Comparison of ENCODE assay signal across 21 cellular contexts in genomic region chr1:206463137-206463536, GRCh38. TPM values are rescaled to one million over a fixed set of nuclear protein-coding genes. Genes with fewer than 3 reads are reported as not detected.
DNase-seq lines count a peak whose midpoint lies in the region; ATAC-seq, FAIRE-seq and TF ChIP-seq lines count a peak whose summit lies in the region.
"Had no signal": no experiment of that assay in that cellular context is flagged by ENCODE, and none has a peak within 500 bp of the region (broad histone marks: within the 10 kb centered on the region; RNA-seq: fewer than 3 reads in every experiment).

No MANE protein-coding gene starts in this region.

- H3K36me3 ChIP-seq in keratinocyte (ENCODE audit: control insufficient read depth in 2 of 2, extremely low read depth in 1 of 2, insufficient read depth in 2 of 2, low read length in 2 of 2): peaks cover 9 to 13% of the 10 kb centered on the region in 2 experiments
- H3K36me3 ChIP-seq in vagina: peaks cover 0 to 7% of the 10 kb centered on the region in 2 donors

- H2AFZ ChIP-seq in keratinocyte (ENCODE audit: control insufficient read depth, low read length): no peak overlapping the region
- H2AFZ ChIP-seq: parathyroid adenoma had no signal

- no peak overlapping the region for H3K27ac ChIP-seq in CD4-positive, alpha-beta T cell (ENCODE audit: low read depth, low read length)
- H3K27ac ChIP-seq in keratinocyte (ENCODE audit: control insufficient read depth, insufficient read depth, low read length) (no peak overlapping the region), vagina (no peak overlapping the region)
- H3K27ac ChIP-seq: ascending aorta, BLaER1, coronary artery, gastroesophageal sphincter, parathyroid adenoma, RWPE1, upper lobe of right lung, WERI-Rb-1 had no signal

- no peak overlapping the region for H3K9ac ChIP-seq in keratinocyte (ENCODE audit: control insufficient read depth, extremely low read depth, insufficient read depth, low read length)
- H3K9ac ChIP-seq: BLaER1, parathyroid adenoma had no signal

- intact Hi-C loops in activated CD4-positive, alpha-beta T cell treated with anti-CD3 and anti-CD28 coated beads for 36 hours (cut with DNase I, micrococcal nuclease): loop anchor here in 1 of 2 experiments (1.0 kb wide), 1 partner anchor 16 kb away; no protein-coding TSS in a partner anchor
- intact Hi-C loops in CD4-positive, alpha-beta T cell (cut with DNase I, micrococcal nuclease): loop anchor here in 1 of 2 experiments (2.0 kb wide), 1 partner anchor 82 kb away; no protein-coding TSS in a partner anchor
- intact Hi-C loops in vagina (cut with DNase I): no loop called here

- no peaks in the 10 kb centered on the region for H3K9me1 ChIP-seq in keratinocyte (ENCODE audit: control insufficient read depth, extremely low read depth, insufficient read depth, low read length)

- CTCF ChIA-PET in activated CD4-positive, alpha-beta T cell treated with anti-CD3 and anti-CD28 coated beads for 36 hours (lab: Charles Lee): interaction anchor here (1.0 to 6.3 kb wide), 7 partner anchors 9 to 164 kb away, joined by 3 to 55 read pairs (median 5); no protein-coding TSS in a partner anchor
- CTCF ChIA-PET in CD4-positive, alpha-beta T cell (lab: Charles Lee): interaction anchor here (2.5 kb wide), 1 partner anchor 16 kb away, joined by 22 read pairs; no protein-coding TSS in a partner anchor

- H3K9me3 ChIP-seq in CD4-positive, alpha-beta T cell (ENCODE audit: control insufficient read depth, low read length): no peaks in the 10 kb centered on the region
- H3K9me3 ChIP-seq in keratinocyte (ENCODE audit: control insufficient read depth, low read depth, low read length): no peaks in the 10 kb centered on the region
- no peaks in the 10 kb centered on the region for H3K9me3 ChIP-seq in vagina
- H3K9me3 ChIP-seq: ascending aorta, BLaER1, gastroesophageal sphincter, upper lobe of right lung had no signal

- peak overlapping the region; percentile 57 for H3K27ac Mint-ChIP-seq in activated CD4-positive, alpha-beta T cell treated with anti-CD3 and anti-CD28 coated beads for 36 hours
- peak overlapping the region; percentile 14 for H3K27ac Mint-ChIP-seq in CD4-positive, alpha-beta T cell
- H3K27ac Mint-ChIP-seq in activated T-helper 17 cell treated with anti-CD3 and anti-CD28 coated beads, Interleukin-2, amount 50 U/mL, for 72 hours: peak overlapping the region; percentile 70

- H3K27me3 ChIP-seq in CD4-positive, alpha-beta T cell (ENCODE audit: control insufficient read depth, insufficient read depth, low read length): no peaks in the 10 kb centered on the region
- H3K27me3 ChIP-seq in keratinocyte (ENCODE audit: control insufficient read depth, extremely low read depth, insufficient read depth, low read length): no peaks in the 10 kb centered on the region
- no peaks in the 10 kb centered on the region for H3K27me3 ChIP-seq in vagina
- H3K27me3 ChIP-seq: ascending aorta, BLaER1, upper lobe of right lung had no signal

- no peak for TF ChIP-seq POLR2A in vagina (IDR thresholded peaks at IDR 0.05)

- peaks cover 60% of the 10 kb centered on the region for H3K4me1 Mint-ChIP-seq in activated CD4-positive, alpha-beta T cell treated with anti-CD3 and anti-CD28 coated beads for 36 hours
- H3K4me1 Mint-ChIP-seq in CD4-positive, alpha-beta T cell (ENCODE audit: low read depth): peaks cover 30% of the 10 kb centered on the region
- H3K4me1 Mint-ChIP-seq in activated T-helper 17 cell treated with anti-CD3 and anti-CD28 coated beads, Interleukin-2, amount 50 U/mL, for 72 hours: peaks cover 39% of the 10 kb centered on the region

- POLR2A ChIA-PET in activated CD4-positive, alpha-beta T cell treated with anti-CD3 and anti-CD28 coated beads for 36 hours (lab: Charles Lee): no interaction called here
- POLR2A ChIA-PET in CD4-positive, alpha-beta T cell (lab: Charles Lee): interaction anchor here (1.0 kb wide), 1 partner anchor 16 kb away, joined by 6 read pairs; no protein-coding TSS in a partner anchor

- peak; percentile 71 for ATAC-seq in activated CD4-positive, alpha-beta T cell treated with anti-CD3 and anti-CD28 coated beads for 36 hours
- no peak for ATAC-seq in CD4-positive, alpha-beta T cell (ENCODE audit: poor library complexity)
- peak; percentile 77 for ATAC-seq in activated T-helper 17 cell treated with anti-CD3 and anti-CD28 coated beads, Interleukin-2, amount 50 U/mL, for 72 hours (replicated peaks)
- ATAC-seq: gastroesophageal sphincter, left ventricle myocardium superior, upper lobe of right lung had no signal

- no peaks in the 10 kb centered on the region for H3K27me3 Mint-ChIP-seq in activated CD4-positive, alpha-beta T cell treated with anti-CD3 and anti-CD28 coated beads for 36 hours
- no peaks in the 10 kb centered on the region for H3K27me3 Mint-ChIP-seq in CD4-positive, alpha-beta T cell
- H3K27me3 Mint-ChIP-seq in activated T-helper 17 cell treated with anti-CD3 and anti-CD28 coated beads, Interleukin-2, amount 50 U/mL, for 72 hours: no peaks in the 10 kb centered on the region

- peak overlapping the region; percentile 9 for H3K4me2 ChIP-seq in keratinocyte (ENCODE audit: control insufficient read depth, extremely low read depth, insufficient read depth, low read depth, low read length)
- H3K4me2 ChIP-seq: BLaER1 had no signal

- H3K4me1 ChIP-seq in keratinocyte (ENCODE audit: control insufficient read depth, extremely low read depth, insufficient read depth, low read length): peaks cover 21% of the 10 kb centered on the region
- peaks cover 16% of the 10 kb centered on the region for H3K4me1 ChIP-seq in vagina
- H3K4me1 ChIP-seq: ascending aorta, parathyroid adenoma had no signal

- H3K4me3 ChIP-seq in keratinocyte (ENCODE audit: control insufficient read depth in 2 of 3, extremely low read depth in 1 of 3, insufficient read depth in 2 of 3, low read depth in 1 of 3, low read length in 3 of 3) (no peak overlapping the region), vagina (no peak overlapping the region)
- H3K4me3 ChIP-seq: ascending aorta, BLaER1, coronary artery, gastroesophageal sphincter, upper lobe of right lung had no signal

- no peaks in the 10 kb centered on the region for H3K36me3 Mint-ChIP-seq in activated CD4-positive, alpha-beta T cell treated with anti-CD3 and anti-CD28 coated beads for 36 hours (ENCODE audit: low read depth)
- no peaks in the 10 kb centered on the region for H3K36me3 Mint-ChIP-seq in CD4-positive, alpha-beta T cell (ENCODE audit: low read depth)
- H3K36me3 Mint-ChIP-seq in activated T-helper 17 cell treated with anti-CD3 and anti-CD28 coated beads, Interleukin-2, amount 50 U/mL, for 72 hours (ENCODE audit: low read depth): peaks cover 4% of the 10 kb centered on the region

- no peak overlapping the region for H3K4me3 Mint-ChIP-seq in activated CD4-positive, alpha-beta T cell treated with anti-CD3 and anti-CD28 coated beads for 36 hours
- no peak overlapping the region for H3K4me3 Mint-ChIP-seq in CD4-positive, alpha-beta T cell
- H3K4me3 Mint-ChIP-seq in activated T-helper 17 cell treated with anti-CD3 and anti-CD28 coated beads, Interleukin-2, amount 50 U/mL, for 72 hours: peak overlapping the region; percentile 18

- peak; percentile 57 for DNase-seq in activated CD4-positive, alpha-beta T cell treated with anti-CD3 and anti-CD28 coated beads for 36 hours
- DNase-seq in activated CD4-positive, alpha-beta T cell treated with anti-CD3 and anti-CD28 coated beads, Interleukin-2, amount 50 U/mL, for 4 hours: no peak
- peak in 1 of 10 experiments; percentile 17 for DNase-seq in CD4-positive, alpha-beta T cell
- no peak for DNase-seq in keratinocyte (ENCODE audit: low read depth, low spot score)
- DNase-seq in NCI-H446 treated with DMSO at 0.1 percent for 48 hours (lab: John Stamatoyannopoulos, UW): no peak
- DNase-seq in ureter (ENCODE audit: low spot score): no peak
- no peak for DNase-seq in vagina (ENCODE audit: extremely low spot score in 2 of 2)
- DNase-seq: DMS53; left ventricle myocardium superior; NCI-H1436; NCI-H226; NK-92 treated with Interleukin-12 subunit alpha and Interleukin-12 subunit beta, amount 100 ng/mL, for 24 hours; upper lobe of right lung; WERI-Rb-1 had no signal

- no peaks in the 10 kb centered on the region for H3K9me3 Mint-ChIP-seq in activated CD4-positive, alpha-beta T cell treated with anti-CD3 and anti-CD28 coated beads for 36 hours (ENCODE audit: low read depth)
- no peaks in the 10 kb centered on the region for H3K9me3 Mint-ChIP-seq in CD4-positive, alpha-beta T cell
- no peaks in the 10 kb centered on the region for H3K9me3 Mint-ChIP-seq in activated T-helper 17 cell treated with anti-CD3 and anti-CD28 coated beads, Interleukin-2, amount 50 U/mL, for 72 hours

- H4K20me1 ChIP-seq in keratinocyte (ENCODE audit: control insufficient read depth, extremely low read depth, insufficient read depth, low read length): no peaks in the 10 kb centered on the region
- H4K20me1 ChIP-seq: BLaER1 had no signal

- FAIRE-seq in keratinocyte (lab: Jason Lieb, UNC): peak; percentile 68

- TF ChIP-seq CTCF in CD4-positive, alpha-beta T cell (IDR thresholded peaks at IDR 0.05): no peak
- TF ChIP-seq CTCF in keratinocyte (optimal IDR thresholded peaks at IDR 0.05 in 1 of 3, IDR thresholded peaks at IDR 0.05 in 1 of 3, conservative IDR thresholded peaks at IDR 0.05 in 1 of 3; ENCODE audit: extremely low read depth in 1 of 3, insufficient read depth in 2 of 3, low read length in 3 of 3) (no peak), vagina (IDR thresholded peaks at IDR 0.05) (no peak)

- no peaks in the 10 kb centered on the region for H3K79me2 ChIP-seq in keratinocyte (ENCODE audit: control insufficient read depth, insufficient read depth, low read length)
- H3K79me2 ChIP-seq: parathyroid adenoma had no signal

- dilution Hi-C loops in keratinocyte (cut with MboI; ENCODE audit: extremely low pct_ligation_motif_present, low sequenced_read_pairs): no loop called here

RNA-seq across cellular contexts. Expression of gene IKBKE, which starts 7.1 kb away (rescaled TPM):
- 10 to 100 TPM; 15.3 to 17.2 TPM for total RNA-seq in activated CD4-positive, alpha-beta T cell treated with anti-CD3 and anti-CD28 coated beads for 36 hours
- total RNA-seq in CD4-positive, alpha-beta T cell: 10 to 100 TPM; 27.9 to 29.8 TPM
- total RNA-seq in activated T-helper 17 cell treated with anti-CD3 and anti-CD28 coated beads, Interleukin-2, amount 50 U/mL, for 72 hours: 10 to 100 TPM; 21.7 to 26.6 TPM
- 8.2 to 10.5 TPM (median 8.9 TPM) in 3 replicates for polyA plus RNA-seq in keratinocyte
- polyA plus RNA-seq in keratinocyte (2011; ENCODE audit: low read depth): 2.0 TPM
- polyA plus RNA-seq in keratinocyte (2011; cell fraction: cytosol; rRNA removed): 6.3 and 9.3 TPM in 2 replicates
- 12.2 and 13.0 TPM in 2 replicates for polyA plus RNA-seq in keratinocyte (2011; cell fraction: nucleus; rRNA removed)
- 3.1 and 11.8 TPM in 2 replicates for polyA plus RNA-seq in keratinocyte (2012; ENCODE audit: low replicate concordance)
- 14.6 to 17.9 TPM (median 14.9 TPM) in 3 replicates for polyA minus RNA-seq in keratinocyte
- polyA minus RNA-seq in keratinocyte (2011; cell fraction: cytosol; rRNA and poly(A)+ RNA removed): 9.4 TPM
- polyA minus RNA-seq in keratinocyte (2011; cell fraction: nucleus; rRNA and poly(A)+ RNA removed): 7.8 and 9.0 TPM in 2 replicates
- total RNA-seq in ureter (12.5 TPM), vagina (10.1 TPM)

RNA-seq across cellular contexts. Expression of gene RASSF5, which starts 44.2 kb away (rescaled TPM):
- 100 to 1,000 TPM; 223 to 239 TPM for total RNA-seq in activated CD4-positive, alpha-beta T cell treated with anti-CD3 and anti-CD28 coated beads for 36 hours
- total RNA-seq in CD4-positive, alpha-beta T cell: 100 to 1,000 TPM; 153 to 156 TPM
- 100 to 1,000 TPM; 162 to 227 TPM for total RNA-seq in activated T-helper 17 cell treated with anti-CD3 and anti-CD28 coated beads, Interleukin-2, amount 50 U/mL, for 72 hours
- 2.1 to 2.5 TPM (median 2.4 TPM) in 3 replicates for polyA plus RNA-seq in keratinocyte
- polyA plus RNA-seq in keratinocyte (2011; ENCODE audit: low read depth): 16.8 TPM
- 2.6 and 3.1 TPM in 2 replicates for polyA plus RNA-seq in keratinocyte (2011; cell fraction: cytosol; rRNA removed)
- polyA plus RNA-seq in keratinocyte (2011; cell fraction: nucleus; rRNA removed): 5.8 and 5.9 TPM in 2 replicates
- polyA plus RNA-seq in keratinocyte (2012; ENCODE audit: low replicate concordance): 2.0 and 28.9 TPM in 2 replicates
- polyA minus RNA-seq in keratinocyte: 3.2 to 6.7 TPM (median 3.9 TPM) in 3 replicates
- 4.4 TPM for polyA minus RNA-seq in keratinocyte (2011; cell fraction: cytosol; rRNA and poly(A)+ RNA removed)
- 3.1 and 6.7 TPM in 2 replicates for polyA minus RNA-seq in keratinocyte (2011; cell fraction: nucleus; rRNA and poly(A)+ RNA removed)
- total RNA-seq in ureter (35.5 TPM), vagina (28.5 TPM)

Comparison
In these comparisons a context has a peak if more than half of its experiments do, and no peak if none do; other contexts are left out.
1. H3K27ac Mint-ChIP-seq: peak in every context shown above with its lines; median percentile 70 in activated T-helper 17 cell treated with anti-CD3 and anti-CD28 coated beads, Interleukin-2, amount 50 U/mL, for 72 hours; 57 in activated CD4-positive, alpha-beta T cell treated with anti-CD3 and anti-CD28 coated beads for 36 hours; 14 in CD4-positive, alpha-beta T cell.